ENCODE assay signal across 19 cellular contexts in genomic region chr6:169808608-169808967, GRCh38.
"Had no signal": no experiment of that assay in that cellular context is flagged by ENCODE, and none has a peak within 500 bp of the region (broad histone marks: within the 10 kb centered on the region; RNA-seq: fewer than 3 reads in every experiment).

No MANE protein-coding gene starts in this region.

- H3K27ac Mint-ChIP-seq: activated naive CD8-positive, alpha-beta T cell treated with anti-CD3 and anti-CD28 coated beads, Interleukin-2, amount 10 ng/mL, durations not matched to agents 7 days and 5 days; T-helper 1 cell treated with Interleukin-12 subunit alpha and Interleukin-12 subunit beta and Interleukin-4 antibody, amounts not matched to agents 30 μg/mL and 1 μg/mL, for 36 hours had no signal

- ATAC-seq: activated CD4-positive, CD25-positive, alpha-beta regulatory T cell treated with anti-CD3 and anti-CD28 coated beads, Interleukin-2, amount 50 U/mL, for 24 hours had no signal

- DNase-seq: activated CD4-positive, alpha-beta T cell treated with anti-CD3 and anti-CD28 coated beads for 4 hours; activated naive CD4-positive, alpha-beta T cell treated with anti-CD3 and anti-CD28 coated beads, Interleukin-2, amount 50 U/mL, for 16 hours; activated naive CD8-positive, alpha-beta T cell treated with anti-CD3 and anti-CD28 coated beads, Interleukin-2, amount 10 ng/mL, durations not matched to agents 7 days and 5 days; activated T-cell treated with anti-CD3 and anti-CD28 coated beads, Interleukin-2, amount 50 U/mL, for 1 hour; anterior cingulate cortex; Kasumi-1; KBM-7; NCI-H1105 treated with DMSO at 0.1 percent for 48 hours; NCI-H1436 treated with DMSO at 0.1 percent for 48 hours; NCI-H187; NCI-H2081; NCI-H446; NCI-H524; SHP77 had no signal

- H3K36me3 ChIP-seq: adrenal gland, SJSA1 had no signal

- H3K4me3 Mint-ChIP-seq: activated naive CD8-positive, alpha-beta T cell treated with anti-CD3 and anti-CD28 coated beads, Interleukin-2, amount 10 ng/mL, durations not matched to agents 7 days and 5 days; T-helper 1 cell treated with Interleukin-12 subunit alpha and Interleukin-12 subunit beta and Interleukin-4 antibody, amounts not matched to agents 30 μg/mL and 1 μg/mL, for 36 hours had no signal

- FAIRE-seq: RCC 7860 had no signal

- H3K36me3 Mint-ChIP-seq: activated naive CD8-positive, alpha-beta T cell treated with anti-CD3 and anti-CD28 coated beads, Interleukin-2, amount 10 ng/mL, durations not matched to agents 7 days and 5 days had no signal

- H3K27me3 ChIP-seq: adrenal gland, SJSA1 had no signal

- H3K4me1 ChIP-seq: adrenal gland, SJSA1 had no signal

- H3K27ac ChIP-seq: adrenal gland, SJSA1 had no signal

- H3K4me3 ChIP-seq: adrenal gland, SJSA1 had no signal

- H3K9me3 ChIP-seq: adrenal gland, SJSA1 had no signal
